Comparison of ENCODE assay signal across 1 cellular context in genomic region chr6:45566882-45567281, GRCh38.
TF ChIP-seq lines count a peak whose summit lies in the region.

No MANE protein-coding gene starts in this region.

TF ChIP-seq in WTC11, 78 proteins besides CTCF, POLR2A, EP300 and RAD21 (continued from another document):
- TF ChIP-seq, protein P1, sequence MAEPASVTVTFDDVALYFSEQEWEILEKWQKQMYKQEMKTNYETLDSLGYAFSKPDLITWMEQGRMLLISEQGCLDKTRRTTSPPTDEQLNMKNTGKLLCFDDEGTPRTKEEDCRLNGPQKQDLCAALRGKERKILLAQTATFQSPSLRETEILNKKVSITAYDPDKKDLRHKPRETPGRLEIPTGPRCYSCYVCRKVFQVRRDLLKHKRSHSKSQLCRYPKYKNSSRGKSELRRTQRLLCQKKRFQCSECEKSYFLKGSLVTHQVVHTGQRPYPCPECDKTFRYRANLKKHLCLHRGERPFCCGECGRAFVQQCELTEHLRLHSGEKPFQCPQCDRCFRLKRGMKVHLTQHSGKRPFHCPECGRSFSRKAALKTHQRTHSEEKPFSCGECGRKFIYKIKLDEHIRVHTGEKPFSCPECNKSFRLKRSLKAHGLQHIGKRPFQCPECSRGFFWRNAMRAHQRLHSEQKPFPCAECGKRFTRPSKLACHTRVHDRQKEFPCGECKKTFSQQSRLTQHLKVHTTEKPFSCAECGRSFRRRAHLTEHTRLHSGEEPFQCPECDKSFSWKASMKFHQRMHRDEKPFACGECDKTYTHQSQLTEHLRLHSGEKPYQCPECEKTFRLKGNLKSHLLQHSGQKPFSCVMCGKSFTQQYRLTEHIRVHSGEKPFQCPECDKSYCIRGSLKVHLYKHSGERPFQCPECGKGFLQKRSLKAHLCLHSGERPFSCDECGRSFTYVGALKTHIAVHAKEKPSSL (CRISPR knock-in tag; conservative IDR thresholded peaks at IDR 0.05): no peak
- no peak for TF ChIP-seq PRRX2 (CRISPR knock-in tag; IDR thresholded peaks at IDR 0.05)
- no peak for TF ChIP-seq CREB1 (CRISPR knock-in tag; IDR thresholded peaks at IDR 0.05)
- no peak for TF ChIP-seq ZNF219 (CRISPR knock-in tag; IDR thresholded peaks at IDR 0.05; ENCODE audit: borderline replicate concordance)
- TF ChIP-seq, protein P2, sequence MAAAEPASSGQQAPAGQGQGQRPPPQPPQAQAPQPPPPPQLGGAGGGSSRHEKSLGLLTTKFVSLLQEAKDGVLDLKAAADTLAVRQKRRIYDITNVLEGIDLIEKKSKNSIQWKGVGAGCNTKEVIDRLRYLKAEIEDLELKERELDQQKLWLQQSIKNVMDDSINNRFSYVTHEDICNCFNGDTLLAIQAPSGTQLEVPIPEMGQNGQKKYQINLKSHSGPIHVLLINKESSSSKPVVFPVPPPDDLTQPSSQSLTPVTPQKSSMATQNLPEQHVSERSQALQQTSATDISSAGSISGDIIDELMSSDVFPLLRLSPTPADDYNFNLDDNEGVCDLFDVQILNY (CRISPR knock-in tag; IDR thresholded peaks at IDR 0.05): no peak
- TF ChIP-seq JUN (CRISPR knock-in tag; IDR thresholded peaks at IDR 0.05): no peak
- no peak for TF ChIP-seq TP53 (CRISPR knock-in tag; IDR thresholded peaks at IDR 0.05)
- TF ChIP-seq ESRRA (CRISPR knock-in tag; IDR thresholded peaks at IDR 0.05; ENCODE audit: borderline replicate concordance): no peak
- no peak for TF ChIP-seq ZNF138 (CRISPR knock-in tag; conservative IDR thresholded peaks at IDR 0.05)
